Comparison of ENCODE assay signal across 7 cellular contexts in the genomic region with DNA sequence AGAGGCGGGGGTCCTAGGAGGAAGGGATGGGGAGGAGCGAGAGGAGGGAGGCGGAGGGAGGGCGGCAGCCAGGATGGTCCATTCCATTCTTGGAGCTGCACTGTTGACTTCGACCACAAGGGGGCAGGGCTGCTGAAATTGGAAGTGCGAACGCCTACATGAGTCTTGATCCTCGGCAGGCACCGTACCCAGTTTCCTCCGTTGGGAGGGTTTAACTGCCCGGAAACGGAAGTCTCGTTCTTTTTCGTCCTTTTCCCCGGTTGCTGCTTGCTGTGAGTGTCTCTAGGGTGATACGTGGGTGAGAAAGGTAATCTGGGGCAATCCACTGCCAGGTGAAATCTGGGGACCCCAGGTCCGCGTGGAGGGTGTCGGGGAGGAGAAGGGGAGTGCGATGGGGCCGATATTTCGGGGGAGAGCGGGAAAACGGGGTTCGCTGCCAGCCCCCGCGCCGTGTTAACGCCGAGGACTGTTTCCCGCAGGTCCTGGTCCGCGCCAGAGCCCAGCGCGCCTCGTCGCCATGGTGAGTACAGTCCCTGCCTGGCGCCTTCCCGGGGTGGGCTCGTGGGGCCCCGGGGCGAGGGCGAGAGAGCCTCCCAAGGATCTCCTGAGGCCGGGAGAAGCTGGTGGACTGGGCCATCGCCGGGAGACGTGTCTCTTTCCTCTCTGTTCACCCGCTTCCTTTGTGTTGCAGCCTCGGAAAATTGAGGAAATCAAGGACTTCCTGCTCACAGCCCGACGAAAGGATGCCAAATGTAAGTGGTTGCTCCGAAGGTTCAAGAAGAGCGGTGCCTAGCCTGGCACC. TPM values are rescaled to one million over a fixed set of nuclear protein-coding genes. Genes with fewer than 3 reads are reported as not detected.
A peak's percentile ranks its signal among the peaks of the same experiment; 100 is the strongest.
DNase-seq lines count a peak whose midpoint lies in the region; ATAC-seq, FAIRE-seq and TF ChIP-seq lines count a peak whose summit lies in the region.

RPL38 (plus strand) TSS at position 240 of the 802 bp plus-strand sequence; CDS start at position 518, 278 bp downstream.

- H3K4me1 ChIP-seq in body of pancreas (peaks cover 46% of the 10 kb centered on the region), sigmoid colon (peaks cover 0 to 55% (median 44%) of the 10 kb centered on the region in 4 donors)

- H3K36me3 ChIP-seq in body of pancreas (replicated peaks in 1 of 2; ENCODE audit: insufficient read depth in 1 of 2, low read depth in 2 of 2) (peaks cover 0 to 3% of the 10 kb centered on the region in 2 donors), sigmoid colon (peaks cover 5 to 39% (median 23%) of the 10 kb centered on the region in 4 donors)

- intact Hi-C loops in body of pancreas (cut with DNase I) (loop anchor here (10.0 kb wide), 1 partner anchor 151 kb away; no protein-coding TSS in a partner anchor), sigmoid colon (cut with DNase I) (loop anchor here (5.0 kb wide), 1 partner anchor 254 kb away; no protein-coding TSS in a partner anchor)

- peak; percentile 56 to 95 (median 95) for TF ChIP-seq POLR2A in body of pancreas (IDR thresholded peaks at IDR 0.05)
- TF ChIP-seq POLR2A in sigmoid colon (IDR thresholded peaks at IDR 0.05): peak; percentile 92 to 93

- peak; percentile 94 for DNase-seq in NCI-H2107 (lab: John Stamatoyannopoulos, UW)
- peak; percentile 95 to 98 (median 96) for DNase-seq in body of pancreas
- peak; percentile 97 for DNase-seq in iPS DF 4.7 (ENCODE audit: extremely low read depth, low spot score)
- DNase-seq in sigmoid colon: peak; percentile 98

- peak; percentile 71 for FAIRE-seq in TTC549 (lab: Jason Lieb, UNC)

- TF ChIP-seq EP300 in sigmoid colon (IDR thresholded peaks at IDR 0.05): peak in 2 of 4 donors; percentile 48 to 79

- H3K27me3 ChIP-seq in body of pancreas (peaks cover 0 to 5% of the 10 kb centered on the region in 2 donors), sigmoid colon (peaks cover 11 to 26% (median 14%) of the 10 kb centered on the region in 3 donors)

- ATAC-seq in GM18502 (IDR thresholded peaks at IDR 0.05; ENCODE audit: poor library complexity, unreplicated experiment): peak; percentile 77
- peak; percentile 59 for ATAC-seq in HG02981 (IDR thresholded peaks at IDR 0.05; ENCODE audit: unreplicated experiment)
- peak; percentile 95 for ATAC-seq in body of pancreas

- H3K4me3 ChIP-seq in body of pancreas (peak within 1 kb of the TSS; percentile 94 to 97), sigmoid colon (peak within 1 kb of the TSS; percentile 56 to 77 (median 76))

- H3K9me3 ChIP-seq in body of pancreas: no peaks in the 10 kb centered on the region
- H3K9me3 ChIP-seq in sigmoid colon: no peaks in the 10 kb centered on the region

- 0% methylated on average over 38 to 53 of the region's 53 CpGs for WGBS in body of pancreas, 2 donors
- WGBS in sigmoid colon, 2 donors: 1% methylated on average over 53 of the region's 53 CpGs

- TF ChIP-seq CTCF in body of pancreas (IDR thresholded peaks at IDR 0.05) (peak; percentile 89 to 99 (median 98)), sigmoid colon (IDR thresholded peaks at IDR 0.05) (peak; percentile 90 to 97 (median 96))

- H3K27ac ChIP-seq in body of pancreas (peak within 1 kb of the TSS; percentile 57 to 85 (median 82)), sigmoid colon (peak within 1 kb of the TSS; percentile 79 to 87 (median 82))

RNA-seq across cellular contexts. Expression of gene RPL38, which starts in this region (rescaled TPM):
- total RNA-seq in body of pancreas (100 to 1,000 TPM; 141 to 156 TPM), sigmoid colon (100 to 1,000 TPM; 215 to 718 (median 492) TPM)
- 1,000 to 10,000 TPM; 1,011 to 2,321 (median 1,651) TPM for polyA plus RNA-seq in sigmoid colon

Comparison
In these comparisons a context has a peak if more than half of its experiments do, and no peak if none do; other contexts are left out.
1. Peak in every context shown above with its lines: DNase-seq, ATAC-seq, H3K4me3 ChIP-seq and H3K27ac ChIP-seq.